6 cellular contexts compared by ENCODE assay signal in genomic region chr4:188680667-188681063, GRCh38.
"Had no signal": no experiment of that assay in that cellular context is flagged by ENCODE, and none has a peak within 500 bp of the region (broad histone marks: within the 10 kb centered on the region; RNA-seq: fewer than 3 reads in every experiment).

No MANE protein-coding gene starts in this region.

- H2AFZ ChIP-seq: GM23248 had no signal

- H3K4me3 Mint-ChIP-seq: H9 had no signal

- H3K4me3 ChIP-seq: GM23248, K562 had no signal

- DNase-seq: GM23248, H9, HCEC 1CT, IMR-90, KG1 had no signal

- H3K27ac ChIP-seq: GM23248 had no signal

- ATAC-seq: K562 had no signal

- H3K9ac ChIP-seq: GM23248 had no signal
